Comparison of ENCODE assay signal across 23 cellular contexts in the genomic region with DNA sequence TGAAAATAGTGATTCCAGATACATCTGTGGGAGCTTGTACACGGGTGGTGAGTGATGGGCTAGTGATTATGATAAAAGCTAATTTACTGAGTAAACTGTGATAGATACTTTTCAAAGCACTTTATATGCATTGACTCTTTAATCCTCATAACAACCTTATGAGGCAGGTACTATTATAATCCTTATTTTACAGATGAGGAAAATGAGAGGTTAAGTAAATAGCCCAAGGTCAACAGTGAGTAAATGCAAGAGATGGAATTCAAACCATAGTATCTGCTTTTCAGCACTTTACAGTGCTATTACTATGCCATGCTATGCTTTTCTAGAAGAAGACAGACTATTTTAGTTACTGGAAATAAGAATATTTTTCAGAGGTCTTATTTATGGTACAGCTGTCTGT.
"Had no signal": no experiment of that assay in that cellular context is flagged by ENCODE, and none has a peak within 500 bp of the region (broad histone marks: within the 10 kb centered on the region; RNA-seq: fewer than 3 reads in every experiment).

No MANE protein-coding gene starts in this region.

- DNase-seq: activated B cell treated with CpG ODN at 0.5 μM for 24 hours; activated CD4-positive, alpha-beta T cell treated with anti-CD3 and anti-CD28 coated beads for 36 hours; activated CD4-positive, alpha-beta T cell treated with anti-CD3 and anti-CD28 coated beads, Interleukin-2, amount 50 U/mL, for 4 hours; activated CD8-positive, alpha-beta memory T cell treated with anti-CD3 and anti-CD28 coated beads for 24 hours; activated CD8-positive, alpha-beta memory T cell treated with anti-CD3 and anti-CD28 coated beads, Interleukin-2, amount 50 U/mL, for 4 hours; activated naive CD4-positive, alpha-beta T cell treated with Interleukin-2 at 50 U/mL for 16 hours; activated naive CD8-positive, alpha-beta T cell treated with anti-CD3 and anti-CD28 coated beads for 36 hours; activated T-cell treated with anti-CD3 and anti-CD28 coated beads, Interleukin-2, amount 50 U/mL, for 24 hours; esophagus squamous epithelium; gastrocnemius medialis; head of caudate nucleus; hypothalamus; mesenchymal stem cell; nephron progenitor cell; nucleus accumbens; stimulated activated CD4-positive, alpha-beta T cell treated with anti-CD3 and anti-CD28 coated beads, Interleukin-2, amount 100 ng/mL, for 48 hours; stimulated activated CD8-positive, alpha-beta memory T cell treated with anti-CD3 and anti-CD28 coated beads, Interleukin-4, amount 100 ng/mL, for 48 hours; stimulated activated naive B cell treated with anti-CD40 and anti-IgM and Interleukin-4, amounts not matched to agents 10 μg/mL and 1 μg/mL and 100 μg/mL, for 72 hours; T1000; trophoblast cell; uterus had no signal

- H3K4me3 ChIP-seq: breast epithelium, coronary artery, esophagus squamous epithelium, gastrocnemius medialis, uterus had no signal

- H3K36me3 ChIP-seq: breast epithelium, esophagus squamous epithelium, gastrocnemius medialis, uterus had no signal

- H3K9me3 ChIP-seq: breast epithelium, esophagus squamous epithelium, gastrocnemius medialis, uterus had no signal

- H3K27me3 ChIP-seq: breast epithelium, esophagus squamous epithelium, gastrocnemius medialis, uterus had no signal

- ATAC-seq: activated CD4-positive, alpha-beta T cell treated with anti-CD3 and anti-CD28 coated beads for 36 hours; gastrocnemius medialis; stimulated activated naive B cell treated with anti-CD40 and anti-IgM and Interleukin-4, amounts not matched to agents 10 μg/mL and 1 μg/mL and 100 μg/mL, for 72 hours had no signal

- H3K27ac ChIP-seq: breast epithelium, coronary artery, esophagus squamous epithelium, gastrocnemius medialis, uterus had no signal

- H3K4me1 ChIP-seq: breast epithelium, uterus had no signal
